Comparison of ENCODE assay signal across 8 cellular contexts in genomic region chr21:35800796-35801385, GRCh38.
A peak's percentile ranks its signal among the peaks of the same experiment; 100 is the strongest.
DNase-seq lines count a peak whose midpoint lies in the region; ATAC-seq and TF ChIP-seq lines count a peak whose summit lies in the region.
"Not testable (repeated sequence)": the region's sequence is repeated elsewhere in the genome, so short reads cannot be mapped to it uniquely, and the experiment has no call there.

No MANE protein-coding gene starts in this region.

- H3K4me1 Mint-ChIP-seq in endodermal cell = not testable (repeated sequence)

- not testable (repeated sequence) for H3K4me1 ChIP-seq in BLaER1 treated with 17β-estradiol and CSF1 and Interleukin-3, amounts not matched to agents 10 nM and 100 nM; ascending aorta; endodermal cell (ENCODE audit: control insufficient read depth, insufficient read depth, low read length)
- peaks cover 29% of the 10 kb centered on the region for H3K4me1 ChIP-seq in DND-41 (ENCODE audit: insufficient read depth, low read length)
- peaks cover 31% of the 10 kb centered on the region for H3K4me1 ChIP-seq in KMS-11 (ENCODE audit: low read depth, poor library complexity, severe bottlenecking)
- H3K4me1 ChIP-seq in PC-3 (ENCODE audit: insufficient read depth, low read length) = peaks cover 19% of the 10 kb centered on the region
- H3K4me1 ChIP-seq in esophagus squamous epithelium = peaks cover 0 to 56% (median 12%) of the 10 kb centered on the region in 3 donors

- H3K9me3 Mint-ChIP-seq in endodermal cell = peaks cover 44% of the 10 kb centered on the region

- H3K9me3 ChIP-seq in BLaER1 treated with 17β-estradiol and CSF1 and Interleukin-3, amounts not matched to agents 10 nM and 100 nM (replicated peaks in 1 of 11) = peaks cover 61 to 80% (median 71%) of the 10 kb centered on the region in 11 experiments
- not testable (repeated sequence) for H3K9me3 ChIP-seq in DND-41 (ENCODE audit: insufficient read depth, low read length, severe bottlenecking); PC-3 (ENCODE audit: low read length); ascending aorta; esophagus squamous epithelium
- H3K9me3 ChIP-seq in endodermal cell (ENCODE audit: control insufficient read depth, low read length) = peaks cover 33% of the 10 kb centered on the region

- H3K36me3 ChIP-seq in BLaER1 treated with 17β-estradiol and CSF1 and Interleukin-3, amounts not matched to agents 10 nM and 100 nM; DND-41 (ENCODE audit: insufficient read depth, low read length); KMS-11 (ENCODE audit: insufficient read depth); PC-3 (ENCODE audit: low read depth, low read length); ascending aorta; endodermal cell (ENCODE audit: control insufficient read depth, insufficient read depth, low read length); esophagus squamous epithelium: not testable (repeated sequence)

- CTCF ChIA-PET in PC-3 (lab: Charles Lee) = not testable (repeated sequence)

- peak overlapping the region in 2 of 11 experiments; percentile 14 to 16; a peak in 1 of 22 replicates for H3K27ac ChIP-seq in BLaER1 treated with 17β-estradiol and CSF1 and Interleukin-3, amounts not matched to agents 10 nM and 100 nM
- peak overlapping the region; percentile 80 for H3K27ac ChIP-seq in DND-41 (ENCODE audit: low read length)
- peak overlapping the region; percentile 68 for H3K27ac ChIP-seq in KMS-11
- not testable (repeated sequence) for H3K27ac ChIP-seq in PC-3 (ENCODE audit: low read length); endodermal cell (ENCODE audit: low read depth, low read length)
- peak overlapping the region; percentile 11 to 30 for H3K27ac ChIP-seq in ascending aorta
- H3K27ac ChIP-seq in esophagus squamous epithelium = peak overlapping the region; percentile 38 to 76 (median 76)
- peak overlapping the region in 14 of 21 experiments; percentile 11 to 66 (median 40) for H3K27ac ChIP-seq in skin epidermis

- H3K9ac ChIP-seq in BLaER1 treated with 17β-estradiol and CSF1 and Interleukin-3, amounts not matched to agents 10 nM and 100 nM; PC-3 (ENCODE audit: low read length); endodermal cell (ENCODE audit: extremely low read depth, low read length, poor library complexity, severe bottlenecking): not testable (repeated sequence)
- H3K9ac ChIP-seq in DND-41 (ENCODE audit: low read depth, low read length) = peak overlapping the region; percentile 23; the same call in 1 of the 2 replicates
- H3K9ac ChIP-seq in KMS-11 = peak overlapping the region; percentile 57; the same call in 1 of the 2 replicates

- H3K79me2 ChIP-seq in DND-41 (ENCODE audit: insufficient read depth, low read length); KMS-11 (ENCODE audit: insufficient read depth, low read depth); PC-3 (ENCODE audit: low read length): not testable (repeated sequence)

- H3K36me3 Mint-ChIP-seq in endodermal cell (ENCODE audit: low read depth) = not testable (repeated sequence)

- peak; percentile 39; the same call in 2 of the 3 replicates for ATAC-seq in DND-41 (ENCODE audit: insufficient read depth, low read depth)
- ATAC-seq in PC-3 = not testable (repeated sequence)

- DNase-seq in DND-41 = peak; percentile 8
- not testable (repeated sequence) for DNase-seq in PC-3; ascending aorta (ENCODE audit: low spot score in 2 of 2); endodermal cell; esophagus squamous epithelium (lab: John Stamatoyannopoulos, UW)

- H3K4me3 ChIP-seq in BLaER1 treated with 17β-estradiol and CSF1 and Interleukin-3, amounts not matched to agents 10 nM and 100 nM = peak overlapping the region in 3 of 10 experiments; percentile 1 to 27 (median 4); a peak in 3 of 20 replicates
- H3K4me3 ChIP-seq in DND-41 (ENCODE audit: low read depth in 1 of 2, low read length in 2 of 2) = peak overlapping the region in 1 of 2 experiments; percentile 14; a peak in 1 of 4 replicates
- not testable (repeated sequence) for H3K4me3 ChIP-seq in KMS-11 (IDR thresholded peaks at IDR 0.05; ENCODE audit: insufficient read depth, low read depth, low read length); PC-3 (ENCODE audit: low read length); ascending aorta; endodermal cell (ENCODE audit: low read length); esophagus squamous epithelium; skin epidermis

- peak overlapping the region; percentile 10 for H3K27ac Mint-ChIP-seq in endodermal cell

- H3K27me3 ChIP-seq in BLaER1 treated with 17β-estradiol and CSF1 and Interleukin-3, amounts not matched to agents 10 nM and 100 nM; DND-41 (ENCODE audit: insufficient read depth, low read length, poor library complexity); KMS-11 (ENCODE audit: insufficient read depth, low read depth); PC-3 (ENCODE audit: low read length); ascending aorta; esophagus squamous epithelium: not testable (repeated sequence)
- H3K27me3 ChIP-seq in endodermal cell (ENCODE audit: control insufficient read depth, insufficient read depth, low read length, poor library complexity, severe bottlenecking) = peaks cover 26% of the 10 kb centered on the region

- intact Hi-C loops in PC-3 (cut with micrococcal nuclease); ascending aorta (cut with DNase I); esophagus squamous epithelium (cut with DNase I): not testable (repeated sequence)

- H3K4me2 ChIP-seq in BLaER1 treated with 17β-estradiol and CSF1 and Interleukin-3, amounts not matched to agents 10 nM and 100 nM = peak overlapping the region in 7 of 11 experiments; percentile 20 to 54 (median 28); a peak in 11 of 22 replicates
- peak overlapping the region; percentile 41 for H3K4me2 ChIP-seq in DND-41 (ENCODE audit: insufficient read depth, low read length)
- H3K4me2 ChIP-seq in KMS-11 = peak overlapping the region; percentile 62
- not testable (repeated sequence) for H3K4me2 ChIP-seq in PC-3 (ENCODE audit: low read length)

- TF ChIP-seq CTCF in DND-41 (IDR thresholded peaks at IDR 0.05; ENCODE audit: borderline replicate concordance, extremely low read depth, low read length, poor library complexity, severe bottlenecking); KMS-11 (conservative IDR thresholded peaks at IDR 0.05; ENCODE audit: low read depth, low read length); PC-3 (conservative IDR thresholded peaks at IDR 0.05; ENCODE audit: low read depth, low read length); ascending aorta (IDR thresholded peaks at IDR 0.05); endodermal cell (conservative IDR thresholded peaks at IDR 0.05); esophagus squamous epithelium (IDR thresholded peaks at IDR 0.05): not testable (repeated sequence)

- not testable (repeated sequence) for H3K9me2 ChIP-seq in PC-3 (replicated peaks; ENCODE audit: low read length)

- not testable (repeated sequence) for H3F3A ChIP-seq in PC-3 (ENCODE audit: low read length, unreplicated experiment)

- WGBS in endodermal cell (ENCODE audit: insufficient coverage in 1 of 2, insufficient read length in 1 of 2), 2 experiments = 94 to 100% methylated on average over 3 to 9 of the region's 9 CpGs
- WGBS in esophagus squamous epithelium, 2 donors = 51 to 58% methylated on average over 6 of the region's 9 CpGs

- H2AFZ ChIP-seq in DND-41 (ENCODE audit: low read depth, low read length) (peak overlapping the region; percentile 43), KMS-11 (ENCODE audit: low read depth) (peak overlapping the region; percentile 65), PC-3 (ENCODE audit: low read length) (peak overlapping the region; percentile 29; the same call in 1 of the 2 replicates)

- H3K27me3 Mint-ChIP-seq in endodermal cell (ENCODE audit: insufficient read depth) = peaks cover 38% of the 10 kb centered on the region

- not testable (repeated sequence) for TF ChIP-seq POLR2A in esophagus squamous epithelium (IDR thresholded peaks at IDR 0.05)

- not testable (repeated sequence) for H3K4me3 Mint-ChIP-seq in endodermal cell

- BruUV-seq in PC-3 (replicated peaks; lab: Mats Ljungman, UMichigan) = not testable (repeated sequence)

- POLR2A ChIA-PET in PC-3 (lab: Charles Lee; ENCODE audit: unreplicated experiment) = interaction anchor here (0.6 kb wide), 1 partner anchor 21 kb away, joined by 3 read pairs; no protein-coding TSS in a partner anchor

- H4K20me1 ChIP-seq in BLaER1 treated with 17β-estradiol and CSF1 and Interleukin-3, amounts not matched to agents 10 nM and 100 nM; DND-41 (ENCODE audit: insufficient read depth, low read length); KMS-11 (ENCODE audit: insufficient read depth); PC-3 (ENCODE audit: low read length): not testable (repeated sequence)
